22 cellular contexts compared by ENCODE assay signal in genomic region chr12:104852102-104852501, GRCh38.
"Had no signal": no experiment of that assay in that cellular context is flagged by ENCODE, and none has a peak within 500 bp of the region (broad histone marks: within the 10 kb centered on the region; RNA-seq: fewer than 3 reads in every experiment).

No MANE protein-coding gene starts in this region.

- H3K4me2 ChIP-seq: hepatocyte had no signal

- H3K9me3 ChIP-seq: colonic mucosa, left ventricle myocardium inferior, lower lobe of right lung, psoas muscle, right lobe of liver had no signal

- DNase-seq: colonic mucosa; dermis blood vessel endothelial cell; effector CD4-positive, alpha-beta T cell; endodermal cell; erythroblast; foreskin melanocyte; head of caudate nucleus; kidney; left cardiac atrium; left ventricle myocardium inferior; lower lobe of right lung; naive B cell; occipital lobe; psoas muscle; retina; right lobe of liver; stimulated activated CD4-positive, alpha-beta T cell treated with anti-CD3 and anti-CD28 coated beads, Interleukin-12 subunit alpha, Interleukin-12 subunit beta, amount 100 ng/mL, for 4 hours; stimulated activated naive CD4-positive, alpha-beta T cell treated with Interleukin-2 at 50 U/mL for 16 hours had no signal

- H3K9me3 Mint-ChIP-seq: endodermal cell, memory B cell, nephron had no signal

- H3K27me3 ChIP-seq: colonic mucosa, hepatocyte, right lobe of liver had no signal

- H3K27me3 Mint-ChIP-seq: memory B cell, naive B cell had no signal

- H3K4me1 ChIP-seq: colonic mucosa, lower lobe of right lung, psoas muscle, right lobe of liver had no signal

- H3K4me3 Mint-ChIP-seq: endodermal cell, memory B cell, naive B cell, nephron had no signal

- H3K36me3 ChIP-seq: colonic mucosa, left ventricle myocardium inferior, lower lobe of right lung had no signal

- H3K27ac ChIP-seq: colonic mucosa, hepatocyte, left ventricle myocardium inferior, lower lobe of right lung, psoas muscle, right lobe of liver, skin epidermis had no signal

- H3K36me3 Mint-ChIP-seq: memory B cell, naive B cell had no signal

- H3K4me3 ChIP-seq: colonic mucosa, hepatocyte, left ventricle myocardium inferior, lower lobe of right lung, psoas muscle, right lobe of liver, skin epidermis had no signal

- H3K4me1 Mint-ChIP-seq: endodermal cell, memory B cell, naive B cell, nephron had no signal

- H3K27ac Mint-ChIP-seq: endodermal cell, memory B cell, naive B cell, nephron had no signal

- H2AFZ ChIP-seq: hepatocyte had no signal

- ATAC-seq: left cardiac atrium, lower lobe of right lung, psoas muscle, right lobe of liver had no signal
